In the genomic region with DNA sequence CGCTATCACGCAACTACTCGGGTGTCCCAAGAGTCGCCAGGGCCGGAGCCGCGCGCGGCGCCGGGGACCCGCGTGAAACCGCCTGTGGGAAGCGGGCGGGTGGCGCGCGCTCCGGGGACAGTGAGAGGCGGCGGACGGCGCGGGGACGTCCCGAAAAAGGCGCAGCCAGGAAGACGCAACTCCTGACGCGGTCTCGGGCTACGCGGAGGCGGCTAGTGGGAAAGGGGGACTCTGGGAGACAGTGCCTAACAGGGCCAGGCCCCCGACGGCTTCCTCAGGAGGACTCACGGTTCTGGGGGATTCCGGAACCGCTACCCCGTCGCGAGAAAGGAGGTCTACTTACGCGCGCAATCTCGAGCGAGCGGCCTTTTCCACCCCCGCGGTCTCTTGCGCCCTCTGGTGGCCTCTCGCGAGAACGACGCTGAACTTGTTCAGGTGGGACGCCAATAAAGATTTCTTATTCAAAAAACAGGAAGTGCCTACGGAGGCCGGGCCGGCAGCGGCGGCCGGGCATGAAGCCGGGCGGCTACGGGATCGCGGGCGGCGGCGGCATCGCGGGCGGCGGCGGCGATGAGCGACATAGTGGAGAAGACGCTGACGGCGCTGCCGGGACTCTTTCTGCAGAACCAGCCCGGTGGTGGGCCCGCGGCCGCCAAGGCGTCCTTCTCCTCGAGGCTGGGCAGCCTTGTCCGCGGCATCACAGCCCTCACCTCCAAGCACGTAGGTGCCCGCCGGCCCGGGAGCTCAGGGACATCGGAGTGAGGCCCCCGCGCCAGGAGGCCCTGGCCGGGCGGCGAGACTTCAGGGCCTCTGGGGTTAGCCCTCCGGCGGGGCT, we compare ENCODE assay signal across 1 cellular context.
A peak's percentile ranks its signal among the peaks of the same experiment; 100 is the strongest.
TF ChIP-seq lines count a peak whose summit lies in the region.

A gene (plus strand): TSS at position 475 of the 835 bp plus-strand sequence. CDS start 96 bp downstream, at position 571.

TF ChIP-seq in HepG2, 621 proteins besides CTCF, POLR2A, EP300 and RAD21 (continued from another document and continues in another):
- TF ChIP-seq, protein P1, sequence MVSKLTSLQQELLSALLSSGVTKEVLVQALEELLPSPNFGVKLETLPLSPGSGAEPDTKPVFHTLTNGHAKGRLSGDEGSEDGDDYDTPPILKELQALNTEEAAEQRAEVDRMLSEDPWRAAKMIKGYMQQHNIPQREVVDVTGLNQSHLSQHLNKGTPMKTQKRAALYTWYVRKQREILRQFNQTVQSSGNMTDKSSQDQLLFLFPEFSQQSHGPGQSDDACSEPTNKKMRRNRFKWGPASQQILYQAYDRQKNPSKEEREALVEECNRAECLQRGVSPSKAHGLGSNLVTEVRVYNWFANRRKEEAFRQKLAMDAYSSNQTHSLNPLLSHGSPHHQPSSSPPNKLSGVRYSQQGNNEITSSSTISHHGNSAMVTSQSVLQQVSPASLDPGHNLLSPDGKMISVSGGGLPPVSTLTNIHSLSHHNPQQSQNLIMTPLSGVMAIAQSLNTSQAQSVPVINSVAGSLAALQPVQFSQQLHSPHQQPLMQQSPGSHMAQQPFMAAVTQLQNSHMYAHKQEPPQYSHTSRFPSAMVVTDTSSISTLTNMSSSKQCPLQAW (CRISPR knock-in tag; IDR thresholded peaks at IDR 0.05), result peak; percentile 77
- TF ChIP-seq MLLT10 (CRISPR knock-in tag; IDR thresholded peaks at IDR 0.05), result no peak
- TF ChIP-seq, protein P2, sequence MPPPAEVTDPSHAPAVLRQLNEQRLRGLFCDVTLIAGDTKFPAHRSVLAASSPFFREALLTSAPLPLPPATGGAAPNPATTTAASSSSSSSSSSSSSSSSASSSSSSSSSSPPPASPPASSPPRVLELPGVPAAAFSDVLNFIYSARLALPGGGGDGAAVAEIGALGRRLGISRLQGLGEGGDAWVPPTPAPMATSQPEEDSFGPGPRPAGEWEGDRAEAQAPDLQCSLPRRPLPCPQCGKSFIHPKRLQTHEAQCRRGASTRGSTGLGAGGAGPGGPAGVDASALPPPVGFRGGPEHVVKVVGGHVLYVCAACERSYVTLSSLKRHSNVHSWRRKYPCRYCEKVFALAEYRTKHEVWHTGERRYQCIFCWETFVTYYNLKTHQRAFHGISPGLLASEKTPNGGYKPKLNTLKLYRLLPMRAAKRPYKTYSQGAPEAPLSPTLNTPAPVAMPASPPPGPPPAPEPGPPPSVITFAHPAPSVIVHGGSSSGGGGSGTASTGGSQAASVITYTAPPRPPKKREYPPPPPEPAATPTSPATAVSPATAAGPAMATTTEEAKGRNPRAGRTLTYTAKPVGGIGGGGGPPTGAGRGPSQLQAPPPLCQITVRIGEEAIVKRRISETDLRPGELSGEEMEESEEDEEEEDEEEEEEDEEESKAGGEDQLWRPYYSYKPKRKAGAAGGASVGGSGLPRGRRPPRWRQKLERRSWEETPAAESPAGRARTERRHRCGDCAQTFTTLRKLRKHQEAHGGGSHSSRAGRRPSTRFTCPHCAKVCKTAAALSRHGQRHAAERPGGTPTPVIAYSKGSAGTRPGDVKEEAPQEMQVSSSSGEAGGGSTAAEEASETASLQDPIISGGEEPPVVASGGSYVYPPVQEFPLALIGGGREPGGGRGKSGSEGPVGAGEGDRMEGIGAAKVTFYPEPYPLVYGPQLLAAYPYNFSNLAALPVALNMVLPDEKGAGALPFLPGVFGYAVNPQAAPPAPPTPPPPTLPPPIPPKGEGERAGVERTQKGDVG (CRISPR knock-in tag; IDR thresholded peaks at IDR 0.05; ENCODE audit: borderline replicate concordance), result no peak
- TF ChIP-seq ZKSCAN5 (CRISPR knock-in tag; IDR thresholded peaks at IDR 0.05), result no peak
- TF ChIP-seq CCDC6 (CRISPR knock-in tag; IDR thresholded peaks at IDR 0.05), result no peak
- no peak for TF ChIP-seq SMARCC2 (IDR thresholded peaks at IDR 0.05)
- TF ChIP-seq KDM5B (CRISPR knock-in tag; IDR thresholded peaks at IDR 0.05; ENCODE audit: borderline replicate concordance), result no peak; the same call in 1 of the 2 replicates
- peak; percentile 55; the same call in 1 of the 2 replicates for TF ChIP-seq CBFB (CRISPR knock-in tag; IDR thresholded peaks at IDR 0.05)
- no peak for TF ChIP-seq RFX5 (IDR thresholded peaks at IDR 0.05; ENCODE audit: low read depth, low read length)
- TF ChIP-seq, protein P3, sequence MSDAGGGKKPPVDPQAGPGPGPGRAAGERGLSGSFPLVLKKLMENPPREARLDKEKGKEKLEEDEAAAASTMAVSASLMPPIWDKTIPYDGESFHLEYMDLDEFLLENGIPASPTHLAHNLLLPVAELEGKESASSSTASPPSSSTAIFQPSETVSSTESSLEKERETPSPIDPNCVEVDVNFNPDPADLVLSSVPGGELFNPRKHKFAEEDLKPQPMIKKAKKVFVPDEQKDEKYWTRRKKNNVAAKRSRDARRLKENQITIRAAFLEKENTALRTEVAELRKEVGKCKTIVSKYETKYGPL (CRISPR knock-in tag; IDR thresholded peaks at IDR 0.05), result no peak
- TF ChIP-seq ESRRA (CRISPR knock-in tag; IDR thresholded peaks at IDR 0.05; ENCODE audit: low read depth), result no peak; the same call in 1 of the 2 replicates
- TF ChIP-seq, protein P4, sequence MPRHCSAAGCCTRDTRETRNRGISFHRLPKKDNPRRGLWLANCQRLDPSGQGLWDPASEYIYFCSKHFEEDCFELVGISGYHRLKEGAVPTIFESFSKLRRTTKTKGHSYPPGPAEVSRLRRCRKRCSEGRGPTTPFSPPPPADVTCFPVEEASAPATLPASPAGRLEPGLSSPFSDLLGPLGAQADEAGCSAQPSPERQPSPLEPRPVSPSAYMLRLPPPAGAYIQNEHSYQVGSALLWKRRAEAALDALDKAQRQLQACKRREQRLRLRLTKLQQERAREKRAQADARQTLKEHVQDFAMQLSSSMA (CRISPR knock-in tag; IDR thresholded peaks at IDR 0.05), result peak; percentile 56; the same call in 1 of the 2 replicates
- TF ChIP-seq NFE2L2 (IDR thresholded peaks at IDR 0.05; ENCODE audit: low read length), result no peak
- TF ChIP-seq ZSCAN12 (CRISPR knock-in tag; IDR thresholded peaks at IDR 0.05), result no peak
- no peak for TF ChIP-seq ZNF720 (CRISPR knock-in tag; IDR thresholded peaks at IDR 0.05)
- no peak for TF ChIP-seq JUNB (CRISPR knock-in tag; IDR thresholded peaks at IDR 0.05; ENCODE audit: borderline replicate concordance)
- peak; percentile 77 for TF ChIP-seq POLR2AphosphoS5 (IDR thresholded peaks at IDR 0.05; ENCODE audit: low read depth, low read length)
- TF ChIP-seq ZSCAN22 (CRISPR knock-in tag; IDR thresholded peaks at IDR 0.05), result no peak
- TF ChIP-seq, protein P5, sequence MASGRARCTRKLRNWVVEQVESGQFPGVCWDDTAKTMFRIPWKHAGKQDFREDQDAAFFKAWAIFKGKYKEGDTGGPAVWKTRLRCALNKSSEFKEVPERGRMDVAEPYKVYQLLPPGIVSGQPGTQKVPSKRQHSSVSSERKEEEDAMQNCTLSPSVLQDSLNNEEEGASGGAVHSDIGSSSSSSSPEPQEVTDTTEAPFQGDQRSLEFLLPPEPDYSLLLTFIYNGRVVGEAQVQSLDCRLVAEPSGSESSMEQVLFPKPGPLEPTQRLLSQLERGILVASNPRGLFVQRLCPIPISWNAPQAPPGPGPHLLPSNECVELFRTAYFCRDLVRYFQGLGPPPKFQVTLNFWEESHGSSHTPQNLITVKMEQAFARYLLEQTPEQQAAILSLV (CRISPR knock-in tag; IDR thresholded peaks at IDR 0.05; ENCODE audit: borderline replicate concordance), result peak; percentile 73; the same call in 1 of the 2 replicates
- TF ChIP-seq, protein P6, sequence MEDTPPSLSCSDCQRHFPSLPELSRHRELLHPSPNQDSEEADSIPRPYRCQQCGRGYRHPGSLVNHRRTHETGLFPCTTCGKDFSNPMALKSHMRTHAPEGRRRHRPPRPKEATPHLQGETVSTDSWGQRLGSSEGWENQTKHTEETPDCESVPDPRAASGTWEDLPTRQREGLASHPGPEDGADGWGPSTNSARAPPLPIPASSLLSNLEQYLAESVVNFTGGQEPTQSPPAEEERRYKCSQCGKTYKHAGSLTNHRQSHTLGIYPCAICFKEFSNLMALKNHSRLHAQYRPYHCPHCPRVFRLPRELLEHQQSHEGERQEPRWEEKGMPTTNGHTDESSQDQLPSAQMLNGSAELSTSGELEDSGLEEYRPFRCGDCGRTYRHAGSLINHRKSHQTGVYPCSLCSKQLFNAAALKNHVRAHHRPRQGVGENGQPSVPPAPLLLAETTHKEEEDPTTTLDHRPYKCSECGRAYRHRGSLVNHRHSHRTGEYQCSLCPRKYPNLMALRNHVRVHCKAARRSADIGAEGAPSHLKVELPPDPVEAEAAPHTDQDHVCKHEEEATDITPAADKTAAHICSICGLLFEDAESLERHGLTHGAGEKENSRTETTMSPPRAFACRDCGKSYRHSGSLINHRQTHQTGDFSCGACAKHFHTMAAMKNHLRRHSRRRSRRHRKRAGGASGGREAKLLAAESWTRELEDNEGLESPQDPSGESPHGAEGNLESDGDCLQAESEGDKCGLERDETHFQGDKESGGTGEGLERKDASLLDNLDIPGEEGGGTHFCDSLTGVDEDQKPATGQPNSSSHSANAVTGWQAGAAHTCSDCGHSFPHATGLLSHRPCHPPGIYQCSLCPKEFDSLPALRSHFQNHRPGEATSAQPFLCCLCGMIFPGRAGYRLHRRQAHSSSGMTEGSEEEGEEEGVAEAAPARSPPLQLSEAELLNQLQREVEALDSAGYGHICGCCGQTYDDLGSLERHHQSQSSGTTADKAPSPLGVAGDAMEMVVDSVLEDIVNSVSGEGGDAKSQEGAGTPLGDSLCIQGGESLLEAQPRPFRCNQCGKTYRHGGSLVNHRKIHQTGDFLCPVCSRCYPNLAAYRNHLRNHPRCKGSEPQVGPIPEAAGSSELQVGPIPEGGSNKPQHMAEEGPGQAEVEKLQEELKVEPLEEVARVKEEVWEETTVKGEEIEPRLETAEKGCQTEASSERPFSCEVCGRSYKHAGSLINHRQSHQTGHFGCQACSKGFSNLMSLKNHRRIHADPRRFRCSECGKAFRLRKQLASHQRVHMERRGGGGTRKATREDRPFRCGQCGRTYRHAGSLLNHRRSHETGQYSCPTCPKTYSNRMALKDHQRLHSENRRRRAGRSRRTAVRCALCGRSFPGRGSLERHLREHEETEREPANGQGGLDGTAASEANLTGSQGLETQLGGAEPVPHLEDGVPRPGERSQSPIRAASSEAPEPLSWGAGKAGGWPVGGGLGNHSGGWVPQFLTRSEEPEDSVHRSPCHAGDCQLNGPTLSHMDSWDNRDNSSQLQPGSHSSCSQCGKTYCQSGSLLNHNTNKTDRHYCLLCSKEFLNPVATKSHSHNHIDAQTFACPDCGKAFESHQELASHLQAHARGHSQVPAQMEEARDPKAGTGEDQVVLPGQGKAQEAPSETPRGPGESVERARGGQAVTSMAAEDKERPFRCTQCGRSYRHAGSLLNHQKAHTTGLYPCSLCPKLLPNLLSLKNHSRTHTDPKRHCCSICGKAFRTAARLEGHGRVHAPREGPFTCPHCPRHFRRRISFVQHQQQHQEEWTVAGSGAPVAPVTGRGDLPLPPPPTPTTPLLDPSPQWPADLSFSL (CRISPR knock-in tag; IDR thresholded peaks at IDR 0.05), result no peak
- no peak for TF ChIP-seq ARID2 (CRISPR knock-in tag; IDR thresholded peaks at IDR 0.05; ENCODE audit: borderline replicate concordance)
- TF ChIP-seq, protein P7, sequence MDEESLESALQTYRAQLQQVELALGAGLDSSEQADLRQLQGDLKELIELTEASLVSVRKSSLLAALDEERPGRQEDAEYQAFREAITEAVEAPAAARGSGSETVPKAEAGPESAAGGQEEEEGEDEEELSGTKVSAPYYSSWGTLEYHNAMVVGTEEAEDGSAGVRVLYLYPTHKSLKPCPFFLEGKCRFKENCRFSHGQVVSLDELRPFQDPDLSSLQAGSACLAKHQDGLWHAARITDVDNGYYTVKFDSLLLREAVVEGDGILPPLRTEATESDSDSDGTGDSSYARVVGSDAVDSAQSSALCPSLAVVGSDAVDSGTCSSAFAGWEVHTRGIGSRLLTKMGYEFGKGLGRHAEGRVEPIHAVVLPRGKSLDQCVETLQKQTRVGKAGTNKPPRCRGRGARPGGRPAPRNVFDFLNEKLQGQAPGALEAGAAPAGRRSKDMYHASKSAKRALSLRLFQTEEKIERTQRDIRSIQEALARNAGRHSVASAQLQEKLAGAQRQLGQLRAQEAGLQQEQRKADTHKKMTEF (CRISPR knock-in tag; IDR thresholded peaks at IDR 0.05), result peak; percentile 64; the same call in 1 of the 2 replicates
- peak; percentile 74 for TF ChIP-seq ZFP82 (CRISPR knock-in tag; IDR thresholded peaks at IDR 0.05; ENCODE audit: borderline replicate concordance)
- 0 out of 2 replicates have a peak, but pooled peaks have one; percentile 14 for TF ChIP-seq ZNF337 (CRISPR knock-in tag; IDR thresholded peaks at IDR 0.05; ENCODE audit: borderline replicate concordance, low read depth)
- no peak for TF ChIP-seq ZNF33B (CRISPR knock-in tag; IDR thresholded peaks at IDR 0.05)
- TF ChIP-seq ZNF256 (CRISPR knock-in tag; conservative IDR thresholded peaks at IDR 0.05), result no peak; the same call in 1 of the 2 replicates
- TF ChIP-seq KDM1A (CRISPR knock-in tag; IDR thresholded peaks at IDR 0.05), result no peak; the same call in 1 of the 2 replicates
- peak; percentile 13; the same call in 1 of the 2 replicates for TF ChIP-seq CBX5 (CRISPR knock-in tag; IDR thresholded peaks at IDR 0.05; ENCODE audit: borderline replicate concordance)
- peak; percentile 79; the same call in 1 of the 2 replicates for TF ChIP-seq SALL1 (CRISPR knock-in tag; IDR thresholded peaks at IDR 0.05)
- TF ChIP-seq ZNF615 (CRISPR knock-in tag; IDR thresholded peaks at IDR 0.05; ENCODE audit: borderline replicate concordance), result peak; percentile 88; the same call in 1 of the 2 replicates
- TF ChIP-seq KLF6 (CRISPR knock-in tag; IDR thresholded peaks at IDR 0.05), result peak; percentile 35; the same call in 1 of the 2 replicates
- no peak for TF ChIP-seq GPN1 (CRISPR knock-in tag; IDR thresholded peaks at IDR 0.05; ENCODE audit: borderline replicate concordance)
- peak; percentile 97 for TF ChIP-seq KMT2B (CRISPR knock-in tag; IDR thresholded peaks at IDR 0.05)
